In the genomic region with DNA sequence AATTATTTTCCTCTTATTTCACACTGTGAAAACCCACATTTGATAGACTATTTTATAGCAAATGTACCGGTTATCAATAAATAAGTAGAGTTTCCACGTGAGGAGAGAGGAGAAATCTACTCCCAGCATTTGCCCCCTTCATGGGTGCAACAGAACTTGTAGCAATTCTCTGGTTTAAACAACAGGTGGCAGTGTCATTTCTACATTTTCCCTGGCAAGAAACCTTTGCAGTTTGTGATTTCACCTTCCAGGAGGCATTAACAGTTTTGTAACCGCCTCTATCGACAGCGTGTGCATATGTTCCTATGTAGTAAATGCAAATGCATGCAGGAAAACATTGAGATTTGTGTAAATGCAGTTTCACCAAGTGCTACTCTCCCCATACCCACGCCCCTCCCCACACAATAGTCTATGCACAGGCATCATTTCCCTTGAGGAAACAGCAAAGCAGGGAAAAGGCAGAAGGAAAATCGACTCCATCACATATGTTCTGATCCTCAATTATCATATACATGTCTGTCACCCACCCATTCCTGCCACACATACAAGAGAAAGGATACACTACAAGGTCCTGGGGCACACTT, we compare ENCODE assay signal across 9 cellular contexts.
DNase-seq lines count a peak whose midpoint lies in the region; TF ChIP-seq lines count a peak whose summit lies in the region.
"Had no signal": no experiment of that assay in that cellular context is flagged by ENCODE, and none has a peak within 500 bp of the region (broad histone marks: within the 10 kb centered on the region; RNA-seq: fewer than 3 reads in every experiment).

No MANE protein-coding gene starts in this region.

- H3K27ac ChIP-seq in RWPE1 = no peak overlapping the region
- H3K27ac ChIP-seq: BLaER1 had no signal

- CTCF ChIA-PET in RWPE1 (lab: Yijun Ruan, JAX) = no interaction called here

- DNase-seq in NCI-H1417 (lab: John Stamatoyannopoulos, UW) (peak; percentile 36 to 79 (median 41)), NCI-H1417 treated with DMSO at 0.1 percent for 48 hours (lab: John Stamatoyannopoulos, UW) (no peak), Kasumi-1 (lab: John Stamatoyannopoulos, UW) (peak; percentile 73 to 75), RWPE1 (ENCODE audit: low spot score) (peak; percentile 11), fibroblast of peridontal ligament (ENCODE audit: extremely low read depth) (peak; percentile 64), retina (peak; percentile 63), activated T-cell treated with anti-CD3 and anti-CD28 coated beads for 4 hours (no peak), NK-92 (lab: John Stamatoyannopoulos, UW; ENCODE audit: unreplicated experiment) (no peak)

- POLR2A ChIA-PET in RWPE1 (lab: Yijun Ruan, JAX; ENCODE audit: low non-redundant PET) = no interaction called here

- TF ChIP-seq CTCF in RWPE1 (conservative IDR thresholded peaks at IDR 0.05; ENCODE audit: low read depth) = no peak

Comparison
In these comparisons a context has a peak if more than half of its experiments do, and no peak if none do; other contexts are left out.
1. DNase-seq: peak in NCI-H1417 (3 of 3), Kasumi-1 (2 of 2), RWPE1 (single experiment), fibroblast of peridontal ligament (single experiment) and retina (single experiment); none in NCI-H1417 treated with DMSO at 0.1 percent for 48 hours (single experiment), activated T-cell treated with anti-CD3 and anti-CD28 coated beads for 4 hours (single experiment) and NK-92 (single experiment).